In the genomic region with DNA sequence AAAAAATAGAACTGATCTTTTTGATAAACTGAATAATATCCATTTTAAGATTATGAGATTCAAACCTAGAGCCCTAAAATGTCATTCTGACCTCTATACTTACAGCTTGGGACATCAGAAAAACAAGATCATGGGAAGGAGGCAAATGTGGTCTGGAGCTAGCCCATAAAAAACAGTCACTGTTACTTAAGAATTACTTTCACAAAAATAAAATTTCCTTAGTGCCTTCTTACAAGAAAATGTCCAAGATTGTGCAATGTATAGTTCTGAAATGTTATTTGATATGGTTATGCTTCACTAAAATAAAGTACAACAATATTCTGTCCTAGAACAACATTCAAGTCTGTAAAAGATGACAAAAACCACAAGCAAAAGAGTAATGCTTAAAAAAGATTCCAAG, we compare ENCODE assay signal across 16 cellular contexts.
A peak's percentile ranks its signal among the peaks of the same experiment; 100 is the strongest.
DNase-seq lines count a peak whose midpoint lies in the region; ATAC-seq, FAIRE-seq and TF ChIP-seq lines count a peak whose summit lies in the region.
"Had no signal": no experiment of that assay in that cellular context is flagged by ENCODE, and none has a peak within 500 bp of the region (broad histone marks: within the 10 kb centered on the region; RNA-seq: fewer than 3 reads in every experiment).

No MANE protein-coding gene starts in this region.

- no peaks in the 10 kb centered on the region for H3K36me3 ChIP-seq in HepG2 (replicated peaks in 1 of 2; ENCODE audit: control insufficient read depth in 1 of 2, insufficient read depth in 2 of 2, low read length in 2 of 2)
- no peaks in the 10 kb centered on the region for H3K36me3 ChIP-seq in right lobe of liver
- H3K36me3 ChIP-seq in K562 (ENCODE audit: control insufficient read depth, insufficient read depth, low read length), result no peaks in the 10 kb centered on the region
- H3K36me3 ChIP-seq: neutrophil, sigmoid colon had no signal

- BruUV-seq in HepG2 (replicated peaks; lab: Mats Ljungman, UMichigan) (no TSS peak), K562 (replicated peaks; lab: Mats Ljungman, UMichigan) (no TSS peak)

- FAIRE-seq in HepG2 (lab: Jason Lieb, UNC) (no peak), K562 (lab: Jason Lieb, UNC) (no peak), frontal cortex (lab: Jason Lieb, UNC) (peak; percentile 69), urothelium cell line (lab: Jason Lieb, UNC) (no peak)
- FAIRE-seq: A549 had no signal

- H3K27me3 ChIP-seq in HepG2 (ENCODE audit: control insufficient read depth in 1 of 2, insufficient read depth in 2 of 2, low read length in 2 of 2) (no peaks in the 10 kb centered on the region), right lobe of liver (no peaks in the 10 kb centered on the region), K562 (ENCODE audit: control insufficient read depth in 2 of 2, insufficient read depth in 2 of 2, low read length in 2 of 2) (no peaks in the 10 kb centered on the region)
- H3K27me3 ChIP-seq: neutrophil, sigmoid colon had no signal

- no peaks in the 10 kb centered on the region for H3K9me1 ChIP-seq in K562 (ENCODE audit: control insufficient read depth, insufficient read depth, low read length)

- DNase-seq in HepG2 (ENCODE audit: low spot score) (no peak), right lobe of liver (no peak), K562 (ENCODE audit: extremely low read depth in 1 of 4, low spot score in 3 of 4) (no peak), frontal cortex (ENCODE audit: low spot score in 2 of 2) (no peak), H4 (ENCODE audit: low spot score) (no peak), posterior cingulate gyrus (no peak), urothelium cell line (ENCODE audit: low spot score) (no peak), epidermal melanocyte (ENCODE audit: insufficient read length, low spot score) (no peak)
- DNase-seq: Caco-2; effector CD4-positive, alpha-beta T cell; NCI-H1105; NCI-H345; Right ventricle myocardium superior; sigmoid colon had no signal

- POLR2A ChIA-PET in HepG2 (lab: Yijun Ruan, JAX) (no interaction called here), K562 (lab: Yijun Ruan, JAX) (no interaction called here)

- in situ Hi-C loops in HepG2 (cut with HindIII; ENCODE audit: extremely low pct_ligation_motif_present, low pct_unique_long_range_greater_than_20kb) (no loop called here), K562 (cut with MboI) (no loop called here)

- H4K20me1 ChIP-seq in HepG2 (ENCODE audit: insufficient read depth, low read length), result no peaks in the 10 kb centered on the region
- no peaks in the 10 kb centered on the region for H4K20me1 ChIP-seq in K562 (replicated peaks; ENCODE audit: control insufficient read depth, insufficient read depth, low read length)

- no peak overlapping the region for H3K4me2 ChIP-seq in HepG2 (ENCODE audit: low read depth, low read length)
- H3K4me2 ChIP-seq in K562 (ENCODE audit: insufficient read depth, low read length), result no peak overlapping the region
- H3K4me2 ChIP-seq: A549 had no signal

- no peak for TF ChIP-seq EP300 in HepG2 (IDR thresholded peaks at IDR 0.05; ENCODE audit: low read depth in 2 of 2, low read length in 2 of 2)
- TF ChIP-seq EP300 in HepG2 (CRISPR knock-in tag; IDR thresholded peaks at IDR 0.05; ENCODE audit: borderline replicate concordance), result no peak
- no peak for TF ChIP-seq EP300 in K562 (IDR thresholded peaks at IDR 0.05; ENCODE audit: low read length)

- H3K79me2 ChIP-seq in HepG2 (ENCODE audit: insufficient read depth, low read length) (no peaks in the 10 kb centered on the region), K562 (ENCODE audit: control insufficient read depth, insufficient read depth, low read length) (no peaks in the 10 kb centered on the region)

- TF ChIP-seq RAD21 in HepG2 (CRISPR knock-in tag; IDR thresholded peaks at IDR 0.05), result no peak
- TF ChIP-seq RAD21 in K562 (CRISPR knock-in tag; conservative IDR thresholded peaks at IDR 0.05 in 1 of 2, IDR thresholded peaks at IDR 0.05 in 1 of 2), result no peak

- H2AFZ ChIP-seq in HepG2 (ENCODE audit: low read length) (no peak overlapping the region), K562 (ENCODE audit: low read depth, low read length) (no peak overlapping the region)

- no peaks in the 10 kb centered on the region for H3K9me3 ChIP-seq in HepG2 (ENCODE audit: low read length)
- no peaks in the 10 kb centered on the region for H3K9me3 ChIP-seq in right lobe of liver
- no peaks in the 10 kb centered on the region for H3K9me3 ChIP-seq in K562 (replicated peaks; ENCODE audit: control insufficient read depth, insufficient read depth, low read depth, low read length)
- H3K9me3 ChIP-seq: A549, Caco-2, neutrophil, sigmoid colon had no signal

- H3K9ac ChIP-seq in HepG2 (ENCODE audit: insufficient read depth, low read depth, low read length) (no peak overlapping the region), K562 (ENCODE audit: insufficient read depth in 1 of 2, low read depth in 2 of 2, low read length in 2 of 2) (no peak overlapping the region)

- TF ChIP-seq CTCF in HepG2 (CRISPR knock-in tag; IDR thresholded peaks at IDR 0.05), result no peak
- no peak for TF ChIP-seq CTCF in right lobe of liver (IDR thresholded peaks at IDR 0.05)
- no peak for TF ChIP-seq CTCF in K562 (IDR thresholded peaks at IDR 0.05 in 2 of 3, conservative IDR thresholded peaks at IDR 0.05 in 1 of 3; ENCODE audit: insufficient read depth in 2 of 3, low read depth in 1 of 3, low read length in 3 of 3)

- no peaks in the 10 kb centered on the region for H3K4me1 ChIP-seq in HepG2 (ENCODE audit: insufficient read depth, low read length)
- no peaks in the 10 kb centered on the region for H3K4me1 ChIP-seq in right lobe of liver
- no peaks in the 10 kb centered on the region for H3K4me1 ChIP-seq in K562 (replicated peaks in 1 of 2; ENCODE audit: control insufficient read depth in 2 of 2, insufficient read depth in 2 of 2, low read length in 2 of 2)
- H3K4me1 ChIP-seq: A549, Caco-2, sigmoid colon had no signal

- H3K4me3 ChIP-seq in HepG2 (replicated peaks in 1 of 3; ENCODE audit: insufficient read depth in 1 of 3, low read depth in 2 of 3, low read length in 3 of 3) (no peak overlapping the region), right lobe of liver (no peak overlapping the region), K562 (no peak overlapping the region)
- H3K4me3 ChIP-seq: A549, sigmoid colon had no signal

- ATAC-seq in HepG2 (no peak), right lobe of liver (no peak), K562 (no peak)
- ATAC-seq: A549 had no signal

- TF ChIP-seq POLR2A in HepG2 (IDR thresholded peaks at IDR 0.05; ENCODE audit: insufficient read depth in 1 of 2, low read depth in 2 of 2, low read length in 2 of 2) (no peak), right lobe of liver (IDR thresholded peaks at IDR 0.05) (no peak), K562 (conservative IDR thresholded peaks at IDR 0.05) (no peak)

- no peak overlapping the region for H3K27ac ChIP-seq in HepG2 (ENCODE audit: extremely low read length, insufficient read depth, low read length)
- H3K27ac ChIP-seq in right lobe of liver, result no peak overlapping the region
- H3K27ac ChIP-seq in K562 (ENCODE audit: extremely low read depth, low read depth, low read length), result no peak overlapping the region
- H3K27ac ChIP-seq: A549, neutrophil, sigmoid colon had no signal

- CTCF ChIA-PET in HepG2 (lab: Yijun Ruan, JAX; ENCODE audit: low intra/inter-chr PET ratio, low total read pairs) (no interaction called here), K562 (lab: Yijun Ruan, JAX; ENCODE audit: low intra/inter-chr PET ratio) (no interaction called here)

- intact Hi-C loops in HepG2 (cut with micrococcal nuclease; ENCODE audit: unreplicated experiment) (no loop called here), right lobe of liver (cut with DNase I) (no loop called here), K562 (cut with micrococcal nuclease) (no loop called here), posterior cingulate gyrus (cut with DNase I) (no loop called here)

TF ChIP-seq in HepG2, 621 proteins besides CTCF, POLR2A, EP300 and RAD21:
- 0 out of 2 replicates have a peak, but pooled peaks have one; percentile 2 for TF ChIP-seq CEBPB (IDR thresholded peaks at IDR 0.05; ENCODE audit: borderline replicate concordance, low read depth, low read length)
- no peak for TF ChIP-seq ZBTB7B (CRISPR knock-in tag; IDR thresholded peaks at IDR 0.05)

TF ChIP-seq in K562, 482 proteins besides CTCF, POLR2A, EP300 and RAD21:
- TF ChIP-seq ZHX1 (conservative IDR thresholded peaks at IDR 0.05; ENCODE audit: low read length) (no peak), CEBPB (tag; IDR thresholded peaks at IDR 0.05) (peak; percentile 29; the same call in 1 of the 2 replicates), ZNF717 (CRISPR knock-in tag; IDR thresholded peaks at IDR 0.05) (no peak)

Comparison
In these comparisons a context has a peak if more than half of its experiments do, and no peak if none do; other contexts are left out.
1. Of the 241 proteins assayed by ChIP-seq in both HepG2 and K562: peak only in HepG2: none; only in K562: none; in both: CEBPB; in neither: 240.